ENCODE assay signal across 7 cellular contexts in genomic region chr11:10459029-10459970, GRCh38.
DNase-seq lines count a peak whose midpoint lies in the region; ATAC-seq and TF ChIP-seq lines count a peak whose summit lies in the region.

No MANE protein-coding gene starts in this region.

- H3K27me3 Mint-ChIP-seq in activated naive CD4-positive, alpha-beta T cell treated with anti-CD3 and anti-CD28 coated beads, Interleukin-2, amount 10 ng/mL, durations not matched to agents 7 days and 5 days, result no peaks in the 10 kb centered on the region
- peaks cover 4% of the 10 kb centered on the region for H3K27me3 Mint-ChIP-seq in nephron (ENCODE audit: low read depth)

- H3K36me3 Mint-ChIP-seq in activated naive CD4-positive, alpha-beta T cell treated with anti-CD3 and anti-CD28 coated beads, Interleukin-2, amount 10 ng/mL, durations not matched to agents 7 days and 5 days, result peaks cover 40% of the 10 kb centered on the region
- H3K36me3 Mint-ChIP-seq in nephron (ENCODE audit: low read depth), result no peaks in the 10 kb centered on the region

- H3K9me3 Mint-ChIP-seq in activated naive CD4-positive, alpha-beta T cell treated with anti-CD3 and anti-CD28 coated beads, Interleukin-2, amount 10 ng/mL, durations not matched to agents 7 days and 5 days, result no peaks in the 10 kb centered on the region
- no peaks in the 10 kb centered on the region for H3K9me3 Mint-ChIP-seq in nephron

- peak; percentile 71 for DNase-seq in SKM-1 treated with dmso at 0.1 percent for 144 hours (lab: John Stamatoyannopoulos, UW; ENCODE audit: unreplicated experiment)
- DNase-seq in activated naive CD4-positive, alpha-beta T cell treated with anti-CD3 and anti-CD28 coated beads, Interleukin-2, amount 10 ng/mL, durations not matched to agents 7 days and 5 days, result peak; percentile 76
- no peak for DNase-seq in LoVo (ENCODE audit: low spot score)
- no peak for DNase-seq in 8988T

- H3K4me3 Mint-ChIP-seq in activated naive CD4-positive, alpha-beta T cell treated with anti-CD3 and anti-CD28 coated beads, Interleukin-2, amount 10 ng/mL, durations not matched to agents 7 days and 5 days, result peak overlapping the region; percentile 71
- peak overlapping the region in 2 of 3 experiments; percentile 13 to 28 for H3K4me3 Mint-ChIP-seq in nephron

- H3K4me1 Mint-ChIP-seq in activated naive CD4-positive, alpha-beta T cell treated with anti-CD3 and anti-CD28 coated beads, Interleukin-2, amount 10 ng/mL, durations not matched to agents 7 days and 5 days, result peaks cover 63% of the 10 kb centered on the region
- H3K4me1 Mint-ChIP-seq in nephron, result peaks cover 51% of the 10 kb centered on the region

- peak; percentile 40 for ATAC-seq in GM19035 (IDR thresholded peaks at IDR 0.05; ENCODE audit: unreplicated experiment)
- ATAC-seq in HG02981 (IDR thresholded peaks at IDR 0.05; ENCODE audit: unreplicated experiment), result peak; percentile 45

- peak overlapping the region; percentile 96 for H3K27ac Mint-ChIP-seq in activated naive CD4-positive, alpha-beta T cell treated with anti-CD3 and anti-CD28 coated beads, Interleukin-2, amount 10 ng/mL, durations not matched to agents 7 days and 5 days
- H3K27ac Mint-ChIP-seq in nephron, result peak overlapping the region; percentile 42 to 75 (median 61)

- no peak for TF ChIP-seq CTCF in nephron (IDR thresholded peaks at IDR 0.05; ENCODE audit: unreplicated experiment in 3 of 3)

- CTCF ChIA-PET in activated naive CD4-positive, alpha-beta T cell treated with anti-CD3 and anti-CD28 coated beads, Interleukin-2, amount 10 ng/mL, durations not matched to agents 7 days and 5 days (lab: Charles Lee), result interaction anchor here (0.9 to 7.2 kb wide), 9 partner anchors 8 to 83 kb away, joined by 3 to 44 read pairs (median 4); partner anchors contain the start of gene RNF141

Comparison
In these comparisons a context has a peak if more than half of its experiments do, and no peak if none do; other contexts are left out.
1. DNase-seq: peak in SKM-1 treated with dmso at 0.1 percent for 144 hours (single experiment) and activated naive CD4-positive, alpha-beta T cell treated with anti-CD3 and anti-CD28 coated beads, Interleukin-2, amount 10 ng/mL, durations not matched to agents 7 days and 5 days (single experiment); none in LoVo (single experiment) and 8988T (single experiment).